1 cellular context compared by ENCODE assay signal in genomic region chr9:36867672-36868471, GRCh38.
A peak's percentile ranks its signal among the peaks of the same experiment; 100 is the strongest.
TF ChIP-seq lines count a peak whose summit lies in the region.

No MANE protein-coding gene starts in this region.

TF ChIP-seq in HepG2, 621 proteins besides CTCF, POLR2A, EP300 and RAD21 (continued from another document and continues in another):
- TF ChIP-seq ARID5B (CRISPR knock-in tag; IDR thresholded peaks at IDR 0.05) (peak; percentile 98), TOPORS (CRISPR knock-in tag; IDR thresholded peaks at IDR 0.05) (no peak; the same call in 1 of the 2 replicates), ZNF784 (CRISPR knock-in tag; IDR thresholded peaks at IDR 0.05; ENCODE audit: borderline replicate concordance) (no peak), ZNF142 (CRISPR knock-in tag; IDR thresholded peaks at IDR 0.05) (0 out of 2 replicates have a peak, but pooled peaks have one; percentile 35), TAF15 (IDR thresholded peaks at IDR 0.05; ENCODE audit: low read depth, low read length, poor library complexity, severe bottlenecking) (no peak), E2F1 (CRISPR knock-in tag; IDR thresholded peaks at IDR 0.05) (no peak), PAXIP1 (CRISPR knock-in tag; conservative IDR thresholded peaks at IDR 0.05) (peak; percentile 98), ZNF530 (CRISPR knock-in tag; IDR thresholded peaks at IDR 0.05; ENCODE audit: low read depth) (no peak), PRDM15 (CRISPR knock-in tag; IDR thresholded peaks at IDR 0.05) (no peak), ZNF674 (CRISPR knock-in tag; IDR thresholded peaks at IDR 0.05; ENCODE audit: low read depth) (no peak), POLR2AphosphoS2 (IDR thresholded peaks at IDR 0.05; ENCODE audit: low read depth, low read length) (no peak), CAMTA2 (CRISPR knock-in tag; IDR thresholded peaks at IDR 0.05; ENCODE audit: borderline replicate concordance) (no peak), TCF7L2 (IDR thresholded peaks at IDR 0.05; ENCODE audit: low read depth, low read length) (no peak), ZSCAN25 (CRISPR knock-in tag; IDR thresholded peaks at IDR 0.05) (no peak), GMEB1 (CRISPR knock-in tag; IDR thresholded peaks at IDR 0.05; ENCODE audit: borderline replicate concordance) (no peak), CBX2 (IDR thresholded peaks at IDR 0.05; ENCODE audit: low read depth, low read length) (no peak), CBX2 (CRISPR knock-in tag; IDR thresholded peaks at IDR 0.05; ENCODE audit: low read depth) (no peak), ZBTB43 (CRISPR knock-in tag; conservative IDR thresholded peaks at IDR 0.05) (peak; percentile 58), TEAD3 (CRISPR knock-in tag; optimal IDR thresholded peaks at IDR 0.05; ENCODE audit: borderline replicate concordance) (peak; percentile 90), PBX3 (CRISPR knock-in tag; IDR thresholded peaks at IDR 0.05; ENCODE audit: borderline replicate concordance) (no peak), SNAPC2 (CRISPR knock-in tag; IDR thresholded peaks at IDR 0.05) (no peak), ZBTB38 (CRISPR knock-in tag; IDR thresholded peaks at IDR 0.05) (peak; percentile 34; the same call in 1 of the 2 replicates), ADNP (CRISPR knock-in tag; IDR thresholded peaks at IDR 0.05) (no peak), SPEN (CRISPR knock-in tag; IDR thresholded peaks at IDR 0.05; ENCODE audit: low read depth) (peak; percentile 65; the same call in 1 of the 2 replicates), ZNF879 (CRISPR knock-in tag; IDR thresholded peaks at IDR 0.05) (no peak), ZFP82 (CRISPR knock-in tag; IDR thresholded peaks at IDR 0.05; ENCODE audit: borderline replicate concordance) (no peak), STAT5B (CRISPR knock-in tag; IDR thresholded peaks at IDR 0.05) (0 out of 2 replicates have a peak, but pooled peaks have one; percentile 63), MAFG (CRISPR knock-in tag; IDR thresholded peaks at IDR 0.05) (no peak)
